Comparison of ENCODE assay signal across 11 cellular contexts in the genomic region with DNA sequence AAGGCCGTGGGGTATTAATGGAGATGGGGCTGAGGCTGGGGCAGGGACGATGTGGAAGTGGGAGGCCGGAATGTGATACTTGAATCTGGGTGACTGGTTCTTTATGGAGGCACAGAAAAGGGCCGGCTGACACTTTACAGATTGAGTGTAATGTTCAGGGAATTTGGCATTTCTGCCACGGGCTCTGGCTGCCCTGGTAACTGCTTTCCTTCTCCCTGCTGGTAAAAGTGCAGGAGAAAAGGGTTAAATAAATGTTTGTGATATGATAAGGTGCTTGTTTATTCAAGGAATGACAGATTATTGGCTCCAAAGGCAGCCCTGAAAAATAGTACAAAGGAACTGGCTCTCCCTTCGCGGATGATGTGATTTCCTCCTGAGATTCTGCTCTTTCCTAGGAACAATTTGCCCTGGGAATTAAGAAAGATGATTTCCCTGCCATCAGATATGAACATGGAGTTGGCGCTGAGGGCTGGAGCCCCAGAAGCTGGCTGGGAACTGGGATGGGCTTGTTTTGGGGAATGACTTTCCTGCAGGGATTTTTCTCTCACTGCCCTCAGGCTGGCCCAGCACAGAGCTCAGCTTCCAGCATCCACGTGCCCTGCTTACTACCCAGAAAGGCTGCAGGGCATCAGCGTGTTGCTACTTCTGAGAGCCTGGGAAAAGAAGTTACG. TPM values are rescaled to one million over a fixed set of nuclear protein-coding genes. Genes with fewer than 3 reads are reported as not detected.
DNase-seq lines count a peak whose midpoint lies in the region; ATAC-seq and TF ChIP-seq lines count a peak whose summit lies in the region.
"Had no signal": no experiment of that assay in that cellular context is flagged by ENCODE, and none has a peak within 500 bp of the region (broad histone marks: within the 10 kb centered on the region; RNA-seq: fewer than 3 reads in every experiment).

No MANE protein-coding gene starts in this region.

- WGBS in mesodermal cell (ENCODE audit: insufficient coverage in 2 of 2), 2 experiments: 57 to 60% methylated on average over 10 of the region's 11 CpGs

- H3K36me3 ChIP-seq in Panc1 (ENCODE audit: control insufficient read depth, insufficient read depth, low read length): no peaks in the 10 kb centered on the region
- no peaks in the 10 kb centered on the region for H3K36me3 ChIP-seq in mesodermal cell (ENCODE audit: control insufficient read depth, insufficient read depth, low read length)
- H3K36me3 ChIP-seq in vagina: no peaks in the 10 kb centered on the region
- H3K36me3 ChIP-seq: WERI-Rb-1 had no signal

- no peak for TF ChIP-seq CTCF in Panc1 (IDR thresholded peaks at IDR 0.05)
- no peak for TF ChIP-seq CTCF in vagina (IDR thresholded peaks at IDR 0.05)
- TF ChIP-seq CTCF in GM10248 (IDR thresholded peaks at IDR 0.05; ENCODE audit: control extremely low read depth, extremely low read depth, low read depth, missing control alignments): no peak

- no peaks in the 10 kb centered on the region for H3K27me3 ChIP-seq in Panc1 (ENCODE audit: control insufficient read depth, insufficient read depth, low read length)
- H3K27me3 ChIP-seq in vagina: no peaks in the 10 kb centered on the region

- intact Hi-C loops in Panc1 (cut with micrococcal nuclease; ENCODE audit: unreplicated experiment): no loop called here
- intact Hi-C loops in vagina (cut with DNase I): no loop called here

- POLR2A ChIA-PET in Panc1 (lab: Charles Lee): no interaction called here
- POLR2A ChIA-PET in GM10248 (lab: Yijun Ruan, JAX): no interaction called here

- no peak for DNase-seq in Panc1 (ENCODE audit: low read depth, low spot score)
- DNase-seq in epithelial cell of prostate (ENCODE audit: low read depth, low spot score): no peak
- DNase-seq in vagina (ENCODE audit: extremely low spot score in 2 of 2): no peak
- no peak for DNase-seq in central memory CD4-positive, alpha-beta T cell
- DNase-seq in GM10248 (ENCODE audit: extremely low spot score): no peak
- DNase-seq: NCI-H2029 treated with DMSO at 0.1 percent for 48 hours, OCI-M1, WERI-Rb-1 had no signal

- no peak overlapping the region for H3K4me3 ChIP-seq in Panc1 (ENCODE audit: low read depth in 2 of 2, low read length in 2 of 2)
- no peak overlapping the region for H3K4me3 ChIP-seq in mesodermal cell (ENCODE audit: extremely low read depth, insufficient read depth, low read length, poor library complexity, severe bottlenecking)
- no peak overlapping the region for H3K4me3 ChIP-seq in vagina

- peaks cover 8% of the 10 kb centered on the region for H3K4me1 ChIP-seq in Panc1 (ENCODE audit: control insufficient read depth, insufficient read depth, low read length)
- peaks cover 54% of the 10 kb centered on the region for H3K4me1 ChIP-seq in mesodermal cell (ENCODE audit: control insufficient read depth, insufficient read depth, low read length, poor library complexity, severe bottlenecking)
- peaks cover 27% of the 10 kb centered on the region for H3K4me1 ChIP-seq in vagina

- no peaks in the 10 kb centered on the region; the same call in 1 of the 2 replicates for H3K9me3 ChIP-seq in Panc1 (ENCODE audit: control insufficient read depth, insufficient read depth, low read depth, low read length)
- no peaks in the 10 kb centered on the region for H3K9me3 ChIP-seq in mesodermal cell (ENCODE audit: control insufficient read depth, low read length)
- no peaks in the 10 kb centered on the region for H3K9me3 ChIP-seq in vagina

- no peak for TF ChIP-seq POLR2A in vagina (IDR thresholded peaks at IDR 0.05)

- 0 out of 2 replicates have a peak overlapping the region, but pooled peaks have one; percentile 17 for H3K27ac ChIP-seq in Panc1 (ENCODE audit: low read length)
- peak overlapping the region; percentile 48 for H3K27ac ChIP-seq in epithelial cell of prostate
- H3K27ac ChIP-seq in mesodermal cell (ENCODE audit: low read depth, low read length, severe bottlenecking): peak overlapping the region; percentile 68
- peak overlapping the region; percentile 27 for H3K27ac ChIP-seq in vagina
- H3K27ac ChIP-seq: WERI-Rb-1 had no signal

- ATAC-seq in Panc1 (peak; percentile 54), esophagus mucosa (no peak)
- ATAC-seq: natural killer cell treated with Interleukin-12 subunit alpha and Interleukin-12 subunit beta and Interleukin-15 and Interleukin-18, amount 100 ng/mL, for 72 hours had no signal

- CTCF ChIA-PET in Panc1 (lab: Charles Lee): no interaction called here
- CTCF ChIA-PET in GM10248 (lab: Yijun Ruan, JAX): interaction anchor here (0.8 kb wide), 1 partner anchor 22 kb away, joined by 3 read pairs; no protein-coding TSS in a partner anchor

- in situ Hi-C loops in Panc1 (cut with HindIII; ENCODE audit: low pct_unique_long_range_greater_than_20kb, low sequenced_read_pairs): no loop called here

- BruUV-seq in Panc1 (replicated peaks; lab: Mats Ljungman, UMichigan): no TSS peak

RNA-seq across cellular contexts. Expression of a gene that starts 52.9 kb away (rescaled TPM):
- not detected for total RNA-seq in Panc1 (2021; ENCODE audit: unreplicated experiment)
- not detected for polyA plus RNA-seq in Panc1 (2012; ENCODE audit: insufficient read length)
- not detected for polyA plus RNA-seq in mesodermal cell (2013, experiment 1 of 2)
- polyA plus RNA-seq in mesodermal cell (2013, experiment 2 of 2): not detected
- not detected for total RNA-seq in vagina
- not detected for total RNA-seq in esophagus mucosa
- total RNA-seq: natural killer cell treated with Interleukin-12 subunit alpha and Interleukin-12 subunit beta and Interleukin-15 and Interleukin-18, amount 100 ng/mL, for 72 hours had no signal

Comparison
In these comparisons a context has a peak if more than half of its experiments do, and no peak if none do; other contexts are left out.
1. H3K27ac ChIP-seq: peak in every context shown above with its lines; median percentile 68 in mesodermal cell; 48 in epithelial cell of prostate; 27 in vagina; 17 in Panc1.